In the genomic region with DNA sequence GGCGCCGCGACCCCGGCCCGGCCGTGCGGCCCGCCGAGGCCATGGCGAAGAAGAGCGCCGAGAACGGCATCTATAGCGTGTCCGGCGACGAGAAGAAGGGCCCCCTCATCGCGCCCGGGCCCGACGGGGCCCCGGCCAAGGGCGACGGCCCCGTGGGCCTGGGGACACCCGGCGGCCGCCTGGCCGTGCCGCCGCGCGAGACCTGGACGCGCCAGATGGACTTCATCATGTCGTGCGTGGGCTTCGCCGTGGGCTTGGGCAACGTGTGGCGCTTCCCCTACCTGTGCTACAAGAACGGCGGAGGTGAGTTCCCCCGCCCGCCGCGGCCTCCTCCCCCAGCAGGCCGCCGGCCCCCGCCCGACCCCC, we compare ENCODE assay signal across 9 cellular contexts. TPM values are rescaled to one million over a fixed set of nuclear protein-coding genes. Genes with fewer than 3 reads are reported as not detected.
DNase-seq lines count a peak whose midpoint lies in the region; ATAC-seq and TF ChIP-seq lines count a peak whose summit lies in the region.
"Had no signal": no experiment of that assay in that cellular context is flagged by ENCODE, and none has a peak within 500 bp of the region (broad histone marks: within the 10 kb centered on the region; RNA-seq: fewer than 3 reads in every experiment).

No MANE protein-coding gene starts in this region.

- peaks cover 3% of the 10 kb centered on the region for H3K4me1 ChIP-seq in NT2/D1 (ENCODE audit: insufficient read depth, insufficient read length)
- H3K4me1 ChIP-seq in fibroblast of lung (ENCODE audit: control insufficient read depth, extremely low read depth, insufficient read depth, low read length), result no peaks in the 10 kb centered on the region
- peaks cover 30% of the 10 kb centered on the region for H3K4me1 ChIP-seq in stomach smooth muscle (ENCODE audit: control insufficient read depth, insufficient read depth, low read length)

- no peaks in the 10 kb centered on the region for H3K79me2 ChIP-seq in fibroblast of lung (ENCODE audit: control insufficient read depth, insufficient read depth, low read length)

- TF ChIP-seq CTCF in fibroblast of lung (conservative IDR thresholded peaks at IDR 0.05 in 1 of 2, IDR thresholded peaks at IDR 0.05 in 1 of 2; ENCODE audit: low read depth in 1 of 2, low read length in 2 of 2) (no peak), GM10266 (IDR thresholded peaks at IDR 0.05; ENCODE audit: control insufficient read depth, insufficient read depth, low read depth, missing control alignments) (no peak)

- H3K27ac ChIP-seq in fibroblast of lung (ENCODE audit: insufficient read depth, low read length), result no peak overlapping the region
- H3K27ac ChIP-seq in stomach smooth muscle (ENCODE audit: low read length), result no peak overlapping the region

- H3K4me2 ChIP-seq in fibroblast of lung (ENCODE audit: extremely low read depth, insufficient read depth, low read length), result peak overlapping the region; percentile 13

- no peaks in the 10 kb centered on the region for H4K20me1 ChIP-seq in fibroblast of lung (ENCODE audit: control insufficient read depth, extremely low read depth, insufficient read depth, low read length)

- H3K9ac ChIP-seq in NT2/D1 (ENCODE audit: insufficient read length, low read depth) (no peak overlapping the region), fibroblast of lung (ENCODE audit: insufficient read depth, low read length) (no peak overlapping the region), stomach smooth muscle (ENCODE audit: low read length in 2 of 2) (peak overlapping the region; percentile 36 to 51)

- no peak overlapping the region for H2AFZ ChIP-seq in fibroblast of lung (ENCODE audit: low read length)

- no peak for ATAC-seq in GM19023 (IDR thresholded peaks at IDR 0.05; ENCODE audit: unreplicated experiment)

- peak overlapping the region; percentile 42 for H3K4me3 ChIP-seq in NT2/D1 (ENCODE audit: insufficient read length, low read depth)
- H3K4me3 ChIP-seq in fibroblast of lung (replicated peaks in 1 of 4; ENCODE audit: control extremely low read depth in 1 of 4, insufficient read depth in 1 of 4, low read depth in 3 of 4, low read length in 4 of 4), result peak overlapping the region in 2 of 4 experiments; percentile 17 to 42
- peak overlapping the region; percentile 19 to 66 for H3K4me3 ChIP-seq in stomach smooth muscle (ENCODE audit: low read length in 2 of 2)

- peaks cover 12% of the 10 kb centered on the region for H3K36me3 ChIP-seq in NT2/D1 (ENCODE audit: insufficient read depth, insufficient read length, low read length)
- H3K36me3 ChIP-seq in fibroblast of lung (ENCODE audit: control insufficient read depth, insufficient read depth, low read length), result no peaks in the 10 kb centered on the region
- no peaks in the 10 kb centered on the region for H3K36me3 ChIP-seq in stomach smooth muscle (ENCODE audit: control insufficient read depth in 2 of 2, insufficient read depth in 2 of 2, low read length in 2 of 2)

- H3K27me3 ChIP-seq in NT2/D1 (ENCODE audit: insufficient read depth, insufficient read length), result no peaks in the 10 kb centered on the region
- H3K27me3 ChIP-seq in fibroblast of lung (ENCODE audit: control insufficient read depth, insufficient read depth, low read length), result no peaks in the 10 kb centered on the region
- peaks cover 0 to 2% of the 10 kb centered on the region in 2 donors for H3K27me3 ChIP-seq in stomach smooth muscle (ENCODE audit: control insufficient read depth in 1 of 2, insufficient read depth in 2 of 2, low read length in 2 of 2)

- no peak for DNase-seq in NT2/D1 (ENCODE audit: low read depth, low spot score)
- DNase-seq in fibroblast of lung (ENCODE audit: low read depth in 2 of 2), result no peak
- no peak for DNase-seq in GM10266 (ENCODE audit: extremely low spot score)
- no peak for DNase-seq in epidermal melanocyte (ENCODE audit: insufficient read length, low spot score)
- DNase-seq: activated CD4-positive, alpha-beta T cell treated with anti-CD3 and anti-CD28 coated beads, Interleukin-2, amount 50 U/mL, for 4 hours had no signal

- H3K9me3 ChIP-seq in NT2/D1 (ENCODE audit: insufficient read depth, low read length), result no peaks in the 10 kb centered on the region
- no peaks in the 10 kb centered on the region for H3K9me3 ChIP-seq in fibroblast of lung (ENCODE audit: control insufficient read depth, insufficient read depth, low read depth, low read length)
- no peaks in the 10 kb centered on the region for H3K9me3 ChIP-seq in stomach smooth muscle (ENCODE audit: control insufficient read depth in 2 of 2, low read length in 2 of 2)

RNA-seq across cellular contexts. Expression of a gene that starts 0.8 kb away (rescaled TPM):
- total RNA-seq in fibroblast of lung, result 9.8 and 11.1 TPM in 2 replicates
- polyA plus RNA-seq in fibroblast of lung, result 7.7 and 13.2 TPM in 2 replicates
- polyA plus RNA-seq in fibroblast of lung (2012), result 12.5 and 24.0 TPM in 2 replicates
- 44.6 and 70.2 TPM in 2 replicates for polyA minus RNA-seq in fibroblast of lung (ENCODE audit: low replicate concordance)

RNA-seq across cellular contexts. Expression of a gene that starts 14.9 kb away (rescaled TPM):
- total RNA-seq in fibroblast of lung, result 0.26 and 0.33 TPM in 2 replicates
- 0.08 TPM in 1 of 2 replicates, not detected in the other for polyA plus RNA-seq in fibroblast of lung
- polyA plus RNA-seq in fibroblast of lung (2012), result 0.10 TPM in 1 of 2 replicates, not detected in the other
- not detected in 2 replicates for polyA minus RNA-seq in fibroblast of lung (ENCODE audit: low replicate concordance)

RNA-seq across cellular contexts. Expression of a gene that starts 35.7 kb away (rescaled TPM):
- total RNA-seq in fibroblast of lung, result 94.8 and 133 TPM in 2 replicates
- 94.0 and 114 TPM in 2 replicates for polyA plus RNA-seq in fibroblast of lung
- polyA plus RNA-seq in fibroblast of lung (2012), result 138 and 160 TPM in 2 replicates
- polyA minus RNA-seq in fibroblast of lung (ENCODE audit: low replicate concordance), result 160 and 202 TPM in 2 replicates

RNA-seq across cellular contexts. Expression of a gene that starts 36.1 kb away (rescaled TPM):
- 6.9 and 12.7 TPM in 2 replicates for total RNA-seq in fibroblast of lung
- 4.0 and 4.6 TPM in 2 replicates for polyA plus RNA-seq in fibroblast of lung
- 10.7 and 14.4 TPM in 2 replicates for polyA plus RNA-seq in fibroblast of lung (2012)
- polyA minus RNA-seq in fibroblast of lung (ENCODE audit: low replicate concordance), result 12.1 and 13.0 TPM in 2 replicates

RNA-seq across cellular contexts. Expression of a gene that starts 41.5 kb away (rescaled TPM):
- total RNA-seq in fibroblast of lung, result under 0.01 TPM in 1 of 2 replicates, not detected in the other
- polyA plus RNA-seq in fibroblast of lung, result not detected in 2 replicates
- not detected in 2 replicates for polyA plus RNA-seq in fibroblast of lung (2012)
- not detected in 2 replicates for polyA minus RNA-seq in fibroblast of lung (ENCODE audit: low replicate concordance)
- total RNA-seq: chondrocyte, myocyte had no signal

Comparison
In these comparisons a context has a peak if more than half of its experiments do, and no peak if none do; other contexts are left out.
1. H3K9ac ChIP-seq: peak in stomach smooth muscle (2 of 2); none in NT2/D1 (single experiment) and fibroblast of lung (single experiment).